In the genomic region with DNA sequence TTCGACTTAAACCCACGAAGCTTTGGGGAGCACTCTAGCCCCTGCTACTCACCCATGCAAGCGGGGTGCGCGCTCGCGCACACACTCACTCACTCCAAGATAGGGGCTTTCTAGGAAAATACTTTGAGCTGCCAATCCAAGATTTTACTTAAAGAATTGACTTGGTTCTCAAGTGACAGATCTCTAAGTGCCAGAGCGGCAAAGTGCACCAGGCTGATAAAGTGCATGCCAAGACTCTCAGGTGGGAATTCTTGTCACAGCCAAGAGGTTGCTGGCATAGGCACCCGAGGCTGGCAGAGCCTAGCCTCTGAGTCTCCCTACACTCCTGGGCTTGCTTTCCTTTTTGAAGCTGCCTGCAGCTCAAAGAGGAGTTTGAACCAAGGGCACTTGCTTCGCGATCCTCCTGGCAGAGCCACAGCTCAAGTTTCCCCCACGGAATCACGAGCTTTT, we compare ENCODE assay signal across 8 cellular contexts. TPM values are rescaled to one million over a fixed set of nuclear protein-coding genes. Genes with fewer than 3 reads are reported as not detected.
DNase-seq lines count a peak whose midpoint lies in the region; ATAC-seq, FAIRE-seq and TF ChIP-seq lines count a peak whose summit lies in the region.

No MANE protein-coding gene starts in this region.

- H3K27me3 ChIP-seq in adipocyte (replicated peaks; ENCODE audit: control insufficient read depth, insufficient read depth, low read length) (no peaks in the 10 kb centered on the region), keratinocyte (ENCODE audit: control insufficient read depth, extremely low read depth, insufficient read depth, low read length) (no peaks in the 10 kb centered on the region), testis (no peaks in the 10 kb centered on the region)

- no peak for TF ChIP-seq CTCF in keratinocyte (optimal IDR thresholded peaks at IDR 0.05 in 1 of 3, IDR thresholded peaks at IDR 0.05 in 1 of 3, conservative IDR thresholded peaks at IDR 0.05 in 1 of 3; ENCODE audit: extremely low read depth in 1 of 3, insufficient read depth in 2 of 3, low read length in 3 of 3)
- TF ChIP-seq CTCF in testis (IDR thresholded peaks at IDR 0.05), result no peak

- H3K9me1 ChIP-seq in keratinocyte (ENCODE audit: control insufficient read depth, extremely low read depth, insufficient read depth, low read length), result no peaks in the 10 kb centered on the region

- WGBS in testis, 2 donors, result 5 to 15% methylated on average over 13 of the region's 13 CpGs

- dilution Hi-C loops in keratinocyte (cut with MboI; ENCODE audit: extremely low pct_ligation_motif_present, low sequenced_read_pairs), result no loop called here

- no peak for FAIRE-seq in keratinocyte (lab: Jason Lieb, UNC)

- no peak for TF ChIP-seq POLR2A in testis (IDR thresholded peaks at IDR 0.05)

- peaks cover 26% of the 10 kb centered on the region for H3K79me2 ChIP-seq in keratinocyte (ENCODE audit: control insufficient read depth, insufficient read depth, low read length)

- peaks cover 76% of the 10 kb centered on the region for H3K27me3 Mint-ChIP-seq in activated T-cell treated with anti-CD3 and anti-CD28 coated beads, Interleukin-2, amount 50 U/mL, for 24 hours

- H3K4me3 Mint-ChIP-seq in activated T-cell treated with anti-CD3 and anti-CD28 coated beads, Interleukin-2, amount 50 U/mL, for 24 hours, result peak overlapping the region; percentile 85

- no peak overlapping the region for H3K27ac Mint-ChIP-seq in activated T-cell treated with anti-CD3 and anti-CD28 coated beads, Interleukin-2, amount 50 U/mL, for 24 hours

- no peak for ATAC-seq in HG03354 (IDR thresholded peaks at IDR 0.05; ENCODE audit: poor library complexity, severe bottlenecking, unreplicated experiment)

- H3K9me3 Mint-ChIP-seq in activated T-cell treated with anti-CD3 and anti-CD28 coated beads, Interleukin-2, amount 50 U/mL, for 24 hours, result no peaks in the 10 kb centered on the region

- peak overlapping the region; percentile 96 for H3K4me2 ChIP-seq in keratinocyte (ENCODE audit: control insufficient read depth, extremely low read depth, insufficient read depth, low read depth, low read length)

- peak overlapping the region; percentile 90 for H3K27ac ChIP-seq in keratinocyte (ENCODE audit: control insufficient read depth, insufficient read depth, low read length)
- peak overlapping the region; percentile 78 to 82 for H3K27ac ChIP-seq in testis

- peak overlapping the region; percentile 94 for H3K9ac ChIP-seq in adipocyte (ENCODE audit: low read length)
- H3K9ac ChIP-seq in keratinocyte (ENCODE audit: control insufficient read depth, extremely low read depth, insufficient read depth, low read length), result peak overlapping the region; percentile 89

- peaks cover 43% of the 10 kb centered on the region for H3K36me3 ChIP-seq in adipocyte (ENCODE audit: control insufficient read depth, insufficient read depth, low read length, severe bottlenecking)
- peaks cover 3 to 5% of the 10 kb centered on the region in 2 experiments for H3K36me3 ChIP-seq in keratinocyte (ENCODE audit: control insufficient read depth in 2 of 2, extremely low read depth in 1 of 2, insufficient read depth in 2 of 2, low read length in 2 of 2)
- no peaks in the 10 kb centered on the region for H3K36me3 ChIP-seq in testis (ENCODE audit: low read depth, missing control alignments)

- H2AFZ ChIP-seq in keratinocyte (ENCODE audit: control insufficient read depth, low read length), result peak overlapping the region; percentile 86

- peaks cover 58% of the 10 kb centered on the region for H3K4me1 Mint-ChIP-seq in activated T-cell treated with anti-CD3 and anti-CD28 coated beads, Interleukin-2, amount 50 U/mL, for 24 hours (ENCODE audit: low read depth)

- no peak for DNase-seq in activated T-cell treated with anti-CD3 and anti-CD28 coated beads, Interleukin-2, amount 50 U/mL, for 24 hours
- no peak for DNase-seq in activated T-cell treated with anti-CD3 and anti-CD28 coated beads, Interleukin-2, amount 50 U/mL, for 1 hour
- no peak for DNase-seq in adipocyte (ENCODE audit: low read depth)
- no peak for DNase-seq in keratinocyte (ENCODE audit: low read depth, low spot score)
- DNase-seq in testis, result no peak
- no peak for DNase-seq in RKO (ENCODE audit: low spot score)
- DNase-seq in stimulated activated naive CD4-positive, alpha-beta T cell treated with Interleukin-2 at 50 U/mL for 16 hours (lab: John Stamatoyannopoulos, UW), result no peak

- intact Hi-C loops in testis (cut with DNase I; ENCODE audit: low total_unique reads), result no loop called here

- H3K4me3 ChIP-seq in adipocyte (ENCODE audit: low read length) (peak overlapping the region; percentile 91), keratinocyte (ENCODE audit: control insufficient read depth in 2 of 3, extremely low read depth in 1 of 3, insufficient read depth in 2 of 3, low read depth in 1 of 3, low read length in 3 of 3) (peak overlapping the region; percentile 89 to 97 (median 97)), testis (peak overlapping the region; percentile 56 to 66)

- H3K9me3 ChIP-seq in adipocyte (ENCODE audit: control insufficient read depth, low read length), result no peaks in the 10 kb centered on the region
- H3K9me3 ChIP-seq in keratinocyte (ENCODE audit: control insufficient read depth, low read depth, low read length), result no peaks in the 10 kb centered on the region
- no peaks in the 10 kb centered on the region for H3K9me3 ChIP-seq in testis

- no peaks in the 10 kb centered on the region for H4K20me1 ChIP-seq in keratinocyte (ENCODE audit: control insufficient read depth, extremely low read depth, insufficient read depth, low read length)

- H3K4me1 ChIP-seq in adipocyte (ENCODE audit: control insufficient read depth, insufficient read depth, low read length), result peaks cover 29% of the 10 kb centered on the region
- H3K4me1 ChIP-seq in keratinocyte (ENCODE audit: control insufficient read depth, extremely low read depth, insufficient read depth, low read length), result peaks cover 23% of the 10 kb centered on the region
- H3K4me1 ChIP-seq in testis, result peaks cover 28% of the 10 kb centered on the region

- no peaks in the 10 kb centered on the region for H3K36me3 Mint-ChIP-seq in activated T-cell treated with anti-CD3 and anti-CD28 coated beads, Interleukin-2, amount 50 U/mL, for 24 hours (ENCODE audit: low read depth)

RNA-seq across cellular contexts. Expression of a gene that starts 2.6 kb away (rescaled TPM):
- polyA plus RNA-seq in keratinocyte, result 52.6 to 115 TPM (median 57.9 TPM) in 3 replicates
- polyA plus RNA-seq in keratinocyte (2011; ENCODE audit: low read depth), result 60.1 TPM
- 14.1 and 22.5 TPM in 2 replicates for polyA plus RNA-seq in keratinocyte (2011; cell fraction: cytosol; rRNA removed)
- polyA plus RNA-seq in keratinocyte (2011; cell fraction: nucleus; rRNA removed), result 155 and 157 TPM in 2 replicates
- 48.0 and 252 TPM in 2 replicates for polyA plus RNA-seq in keratinocyte (2012; ENCODE audit: low replicate concordance)
- polyA minus RNA-seq in keratinocyte, result 47.4 to 113 TPM (median 49.9 TPM) in 3 replicates
- 21.1 TPM for polyA minus RNA-seq in keratinocyte (2011; cell fraction: cytosol; rRNA and poly(A)+ RNA removed)
- 110 and 123 TPM in 2 replicates for polyA minus RNA-seq in keratinocyte (2011; cell fraction: nucleus; rRNA and poly(A)+ RNA removed)
- 10 to 100 TPM in 1 of 2 donors, 1 to 10 TPM in 1; 3.5 to 13.1 TPM for total RNA-seq in testis
- polyA plus RNA-seq in testis (ENCODE audit: insufficient read depth, low read depth, low replicate concordance), result 3.7 TPM

RNA-seq across cellular contexts. Expression of a gene that starts 8.3 kb away (rescaled TPM):
- polyA plus RNA-seq in keratinocyte, result 24.2 to 25.0 TPM (median 24.5 TPM) in 3 replicates
- 14.0 TPM for polyA plus RNA-seq in keratinocyte (2011; ENCODE audit: low read depth)
- 14.8 and 26.0 TPM in 2 replicates for polyA plus RNA-seq in keratinocyte (2011; cell fraction: cytosol; rRNA removed)
- polyA plus RNA-seq in keratinocyte (2011; cell fraction: nucleus; rRNA removed), result 29.4 and 32.0 TPM in 2 replicates
- polyA plus RNA-seq in keratinocyte (2012; ENCODE audit: low replicate concordance), result 10.7 and 12.4 TPM in 2 replicates
- 34.8 to 59.7 TPM (median 51.4 TPM) in 3 replicates for polyA minus RNA-seq in keratinocyte
- 27.0 TPM for polyA minus RNA-seq in keratinocyte (2011; cell fraction: cytosol; rRNA and poly(A)+ RNA removed)
- 34.6 and 64.8 TPM in 2 replicates for polyA minus RNA-seq in keratinocyte (2011; cell fraction: nucleus; rRNA and poly(A)+ RNA removed)
- total RNA-seq in testis, result 10 to 100 TPM; 48.7 to 52.8 TPM
- polyA plus RNA-seq in testis (ENCODE audit: insufficient read depth, low read depth, low replicate concordance), result 27.8 TPM
